In genomic region chr5:99060306-99061261, GRCh38 we compare ENCODE assay signal across 8 cellular contexts.
DNase-seq lines count a peak whose midpoint lies in the region; ATAC-seq and TF ChIP-seq lines count a peak whose summit lies in the region.

No MANE protein-coding gene starts in this region.

- H3T11ph ChIP-seq in H9 (ENCODE audit: low read length), result no peak overlapping the region

- H2AK5ac ChIP-seq in H9 (ENCODE audit: insufficient read length, low read length), result no peak overlapping the region

- no peak overlapping the region for H3K4ac ChIP-seq in H9 (ENCODE audit: low read depth, low read length)

- no peak overlapping the region for H3K14ac ChIP-seq in H9 (ENCODE audit: insufficient read depth, low read length)

- H3K4me3 Mint-ChIP-seq in H9, result no peak overlapping the region

- peak; percentile 94 for TF ChIP-seq CTCF in H9 (conservative IDR thresholded peaks at IDR 0.05)
- TF ChIP-seq CTCF in heart left ventricle (IDR thresholded peaks at IDR 0.05), result peak; percentile 76 to 93 (median 86)

- no peaks in the 10 kb centered on the region; the same call in 1 of the 2 replicates for H3K27me3 ChIP-seq in H9 (ENCODE audit: insufficient read depth, low read length)
- H3K27me3 ChIP-seq in adipocyte (replicated peaks; ENCODE audit: control insufficient read depth, insufficient read depth, low read length), result no peaks in the 10 kb centered on the region
- H3K27me3 ChIP-seq in heart left ventricle, result no peaks in the 10 kb centered on the region

- intact Hi-C loops in heart left ventricle (cut with DNase I), result loop anchor here in 4 of 10 donors (2.0 to 10.0 kb wide), 3 partner anchors 28 to 156 kb away; no protein-coding TSS in a partner anchor

- H2BK15ac ChIP-seq in H9 (ENCODE audit: low read depth, low read length), result no peak overlapping the region

- no peak overlapping the region for H2BK5ac ChIP-seq in H9 (ENCODE audit: insufficient read length, low read length)

- H3K4me3 ChIP-seq in adipocyte (ENCODE audit: low read length) (peak overlapping the region; percentile 31), heart left ventricle (peak overlapping the region in 1 of 12 donors; percentile 5)

- H3K9me3 ChIP-seq in H9 (ENCODE audit: control insufficient read depth, low read depth, low read length) (no peaks in the 10 kb centered on the region), adipocyte (ENCODE audit: control insufficient read depth, low read length) (no peaks in the 10 kb centered on the region), heart left ventricle (no peaks in the 10 kb centered on the region)

- H3K27ac ChIP-seq in H9 (ENCODE audit: insufficient read length, low read depth, low read length) (no peak overlapping the region), heart left ventricle (no peak overlapping the region)

- no peaks in the 10 kb centered on the region for H3K23me2 ChIP-seq in H9 (ENCODE audit: insufficient read length, low read depth, low read length, poor library complexity, severe bottlenecking)

- no peaks in the 10 kb centered on the region for H3K79me2 ChIP-seq in H9 (ENCODE audit: insufficient read depth, low read length)

- no peak overlapping the region for H4K91ac ChIP-seq in H9 (ENCODE audit: insufficient read length, low read depth, low read length)

- H2BK12ac ChIP-seq in H9 (ENCODE audit: insufficient read length, low read depth, low read length), result no peak overlapping the region

- no peak overlapping the region for H4K8ac ChIP-seq in H9 (replicated peaks; ENCODE audit: insufficient read length, low read depth, low read length)

- no peak overlapping the region for H3K56ac ChIP-seq in H9 (ENCODE audit: insufficient read length, low read depth, low read length)

- H3K4me1 ChIP-seq in H9 (ENCODE audit: insufficient read depth, low read length), result no peaks in the 10 kb centered on the region
- H3K4me1 ChIP-seq in adipocyte (ENCODE audit: control insufficient read depth, insufficient read depth, low read length), result peaks cover 18% of the 10 kb centered on the region
- H3K4me1 ChIP-seq in heart left ventricle, result peaks cover 0 to 9% (median 0%) of the 10 kb centered on the region in 12 donors

- no peak overlapping the region for H2AFZ ChIP-seq in H9 (ENCODE audit: low read length)

- no peaks in the 10 kb centered on the region for H4K20me1 ChIP-seq in H9 (ENCODE audit: control insufficient read depth, insufficient read depth, insufficient read length)

- H4K5ac ChIP-seq in H9 (ENCODE audit: insufficient read length, low read depth, low read length), result no peak overlapping the region

- H3K4me2 ChIP-seq in H9 (ENCODE audit: insufficient read depth, insufficient read length, low read length), result no peak overlapping the region

- peaks cover 3% of the 10 kb centered on the region in 2 experiments for H3K4me1 Mint-ChIP-seq in H9

- no peak overlapping the region for H2BK20ac ChIP-seq in H9 (ENCODE audit: low read depth, low read length, poor library complexity, severe bottlenecking)

- H3K27ac Mint-ChIP-seq in H9, result no peak overlapping the region

- no peaks in the 10 kb centered on the region for H3K79me1 ChIP-seq in H9 (ENCODE audit: insufficient read depth, low read depth, low read length, poor library complexity, severe bottlenecking)

- ATAC-seq in heart left ventricle, result no peak
- ATAC-seq in HG03135 (IDR thresholded peaks at IDR 0.05; ENCODE audit: unreplicated experiment), result no peak

- H3K18ac ChIP-seq in H9 (ENCODE audit: insufficient read length, low read depth, low read length), result no peak overlapping the region

- DNase-seq in GDM1 (lab: John Stamatoyannopoulos, UW), result peak; percentile 42
- DNase-seq in H9, result peak; percentile 61
- peak; percentile 89 for DNase-seq in NAMALWA (ENCODE audit: low spot score)
- DNase-seq in SW 1271 (lab: John Stamatoyannopoulos, UW), result peak; percentile 11 to 72
- peak; percentile 92 for DNase-seq in adipocyte (ENCODE audit: low read depth)
- peak; percentile 51 to 84 (median 53) for DNase-seq in heart left ventricle
- DNase-seq in renal cortical epithelial cell (ENCODE audit: low read depth), result peak; percentile 65

- WGBS in H9 (ENCODE audit: extremely low coverage, insufficient read length, low lambda C conversion rate), result no CpG with 5 or more reads among the region's 13 CpGs
- 25 to 30% (median 27%) methylated on average over 13 of the region's 13 CpGs for WGBS in heart left ventricle, 4 donors

- H3K9me3 Mint-ChIP-seq in H9, result no peaks in the 10 kb centered on the region

- no peak overlapping the region for H3K23ac ChIP-seq in H9 (ENCODE audit: insufficient read length, low read depth, low read length)

- H3K9ac ChIP-seq in H9 (ENCODE audit: extremely low read depth, insufficient read length, low read length), result no peak overlapping the region
- H3K9ac ChIP-seq in adipocyte (ENCODE audit: low read length), result peak overlapping the region; percentile 35

- H2BK120ac ChIP-seq in H9 (ENCODE audit: low read depth, low read length, poor library complexity, severe bottlenecking), result no peak overlapping the region

- H3K27me3 Mint-ChIP-seq in H9 (ENCODE audit: low read depth), result 0 out of 2 replicates have a peak, but pooled peaks cover 2% of the 10 kb centered on the region

- H3K36me3 Mint-ChIP-seq in H9 (ENCODE audit: insufficient read depth in 1 of 3, low read depth in 3 of 3), result no peaks in the 10 kb centered on the region

- no peaks in the 10 kb centered on the region for H3K36me3 ChIP-seq in adipocyte (ENCODE audit: control insufficient read depth, insufficient read depth, low read length, severe bottlenecking)
- no peaks in the 10 kb centered on the region for H3K36me3 ChIP-seq in heart left ventricle

- TF ChIP-seq POLR2A in heart left ventricle (IDR thresholded peaks at IDR 0.05), result no peak

Comparison
In these comparisons a context has a peak if more than half of its experiments do, and no peak if none do; other contexts are left out.
1. DNase-seq: peak in every context shown above with its lines; median percentile 92 in adipocyte; 89 in NAMALWA; 65 in renal cortical epithelial cell; 61 in H9; 53 in heart left ventricle; 42 in GDM1; 42 in SW 1271.